16 cellular contexts compared by ENCODE assay signal in the genomic region with DNA sequence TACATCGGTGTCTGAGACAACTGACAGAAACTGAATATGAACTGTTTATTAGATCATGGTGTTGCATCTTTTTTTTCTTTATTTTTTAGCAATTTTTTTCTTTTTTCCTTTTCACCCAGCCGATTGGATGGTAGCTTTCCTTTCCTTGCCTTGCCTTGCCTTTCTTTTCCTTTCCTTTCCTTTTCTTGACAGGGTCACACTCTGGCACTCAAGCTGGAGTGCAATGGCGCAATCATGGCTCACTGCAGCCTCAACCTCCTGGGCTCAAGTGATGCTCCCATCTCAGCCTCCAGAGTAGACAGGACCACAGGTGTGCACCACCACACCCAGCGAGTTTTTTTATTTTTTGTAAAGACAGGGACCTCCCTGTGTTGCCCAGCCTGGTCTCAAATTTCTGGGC. TPM values are rescaled to one million over a fixed set of nuclear protein-coding genes. Genes with fewer than 3 reads are reported as not detected.
DNase-seq lines count a peak whose midpoint lies in the region; ATAC-seq and TF ChIP-seq lines count a peak whose summit lies in the region.
"Had no signal": no experiment of that assay in that cellular context is flagged by ENCODE, and none has a peak within 500 bp of the region (broad histone marks: within the 10 kb centered on the region; RNA-seq: fewer than 3 reads in every experiment).

No MANE protein-coding gene starts in this region.

- no peak overlapping the region for H3K4me3 ChIP-seq in breast epithelium
- no peak overlapping the region for H3K4me3 ChIP-seq in suprapubic skin
- H3K4me3 ChIP-seq: BLaER1 treated with 17β-estradiol and CSF1 and Interleukin-3, amounts not matched to agents 10 nM and 100 nM; GM23248; PC-9 had no signal

- CTCF ChIA-PET in RWPE1 (lab: Yijun Ruan, JAX): no interaction called here

- H3K36me3 ChIP-seq in breast epithelium (no peaks in the 10 kb centered on the region), suprapubic skin (no peaks in the 10 kb centered on the region)
- H3K36me3 ChIP-seq: BLaER1 treated with 17β-estradiol and CSF1 and Interleukin-3, amounts not matched to agents 10 nM and 100 nM had no signal

- no peak for ATAC-seq in HG03135 (IDR thresholded peaks at IDR 0.05; ENCODE audit: unreplicated experiment)

- no peak for TF ChIP-seq EP300 in suprapubic skin (IDR thresholded peaks at IDR 0.05)

- 84% methylated on average over 4 of the region's 4 CpGs for WGBS in suprapubic skin

- DNase-seq in RWPE1 (ENCODE audit: low spot score): no peak
- DNase-seq in breast epithelium (ENCODE audit: low spot score in 2 of 2): no peak
- DNase-seq in suprapubic skin (ENCODE audit: low spot score in 2 of 2): no peak
- DNase-seq in CD1c-positive myeloid dendritic cell (ENCODE audit: extremely low spot score): no peak
- no peak for DNase-seq in cerebellar cortex (ENCODE audit: low spot score)
- DNase-seq: GM23248, HCEC 1CT, NCI-H1417 treated with DMSO at 0.1 percent for 48 hours, NCI-H187 treated with DMSO at 0.1 percent for 48 hours, NCI-H2227 treated with DMSO at 0.1 percent for 48 hours, NCI-H524, PC-9 had no signal

- H3K27me3 ChIP-seq in breast epithelium (no peaks in the 10 kb centered on the region), suprapubic skin (no peaks in the 10 kb centered on the region)
- H3K27me3 ChIP-seq: BLaER1 treated with 17β-estradiol and CSF1 and Interleukin-3, amounts not matched to agents 10 nM and 100 nM had no signal

- H3K4me1 ChIP-seq in breast epithelium (peaks cover 0 to 12% of the 10 kb centered on the region in 2 donors), suprapubic skin (peaks cover 34% of the 10 kb centered on the region)

- intact Hi-C loops in breast epithelium (cut with DNase I; ENCODE audit: low total_unique reads): no loop called here

- H3K27ac ChIP-seq in C4-2B (peak overlapping the region; percentile 49), RWPE1 (peak overlapping the region; percentile 85), breast epithelium (peak overlapping the region; percentile 88 to 91), suprapubic skin (peak overlapping the region; percentile 47)
- H3K27ac ChIP-seq: BLaER1 treated with 17β-estradiol and CSF1 and Interleukin-3, amounts not matched to agents 10 nM and 100 nM; GM23248 had no signal

- TF ChIP-seq POLR2A in breast epithelium (IDR thresholded peaks at IDR 0.05) (no peak), suprapubic skin (IDR thresholded peaks at IDR 0.05) (no peak)

- TF ChIP-seq CTCF in C4-2B (conservative IDR thresholded peaks at IDR 0.05) (no peak), RWPE1 (conservative IDR thresholded peaks at IDR 0.05; ENCODE audit: low read depth) (no peak), breast epithelium (IDR thresholded peaks at IDR 0.05) (no peak), suprapubic skin (IDR thresholded peaks at IDR 0.05) (no peak)

- POLR2A ChIA-PET in RWPE1 (lab: Yijun Ruan, JAX; ENCODE audit: low non-redundant PET): no interaction called here

- H3K9me3 ChIP-seq in breast epithelium: no peaks in the 10 kb centered on the region
- H3K9me3 ChIP-seq in suprapubic skin: no peaks in the 10 kb centered on the region
- H3K9me3 ChIP-seq: BLaER1 treated with 17β-estradiol and CSF1 and Interleukin-3, amounts not matched to agents 10 nM and 100 nM had no signal

RNA-seq across cellular contexts. Expression of a gene that starts 2.8 kb away (rescaled TPM):
- total RNA-seq in breast epithelium: under 1 TPM in 2 of 3 donors, not detected in 1; under 0.01 to 0.15 TPM
- total RNA-seq in suprapubic skin: 1 to 10 TPM in 3 of 4 donors, under 1 TPM in 1; 0.17 to 2.9 (median 1.3) TPM
- total RNA-seq: GM23248, HT-29 had no signal

RNA-seq across cellular contexts. Expression of a gene that starts 18.8 kb away (rescaled TPM):
- total RNA-seq in breast epithelium: 100 to 1,000 TPM in 1 of 3 donors, 10 to 100 TPM in 2; 10.6 to 103 (median 30.2) TPM
- 10 to 100 TPM; 29.9 to 62.2 (median 46.0) TPM for total RNA-seq in suprapubic skin

RNA-seq across cellular contexts. Expression of a gene that starts 58.7 kb away (rescaled TPM):
- 10 to 100 TPM in 1 of 3 donors, 1 to 10 TPM in 2; 5.6 to 11.0 (median 5.6) TPM for total RNA-seq in breast epithelium
- total RNA-seq in suprapubic skin: 1 to 10 TPM; 3.5 to 6.0 (median 4.5) TPM

RNA-seq across cellular contexts. Expression of a gene that starts 58.7 kb away (rescaled TPM):
- total RNA-seq in breast epithelium (10 to 100 TPM; 35.2 to 80.9 (median 57.7) TPM), suprapubic skin (10 to 100 TPM; 28.8 to 59.3 (median 31.4) TPM)
